1 cellular context compared by ENCODE assay signal in the genomic region with DNA sequence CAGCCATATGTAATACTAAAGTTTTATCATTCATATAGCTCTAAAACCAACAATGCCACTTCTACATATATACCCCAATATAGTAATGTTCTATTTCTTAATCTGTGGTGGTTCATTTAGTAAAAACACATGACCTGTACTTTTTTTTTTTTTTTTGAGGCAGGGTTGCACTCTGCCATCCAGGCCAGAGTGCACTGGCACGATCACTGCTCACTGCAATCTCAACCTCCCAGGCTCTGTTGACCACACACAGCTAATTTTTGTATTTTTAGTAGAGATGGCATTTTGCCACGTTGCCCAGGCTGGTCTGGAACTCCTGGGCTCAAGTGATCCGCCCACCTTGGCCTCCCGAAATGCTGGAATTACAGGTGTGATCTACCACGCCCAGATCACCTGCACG.
A peak's percentile ranks its signal among the peaks of the same experiment; 100 is the strongest.
TF ChIP-seq lines count a peak whose summit lies in the region.

No MANE protein-coding gene starts in this region.

TF ChIP-seq in liver, 16 proteins besides CTCF, POLR2A, EP300 and RAD21:
- TF ChIP-seq, protein P1, sequence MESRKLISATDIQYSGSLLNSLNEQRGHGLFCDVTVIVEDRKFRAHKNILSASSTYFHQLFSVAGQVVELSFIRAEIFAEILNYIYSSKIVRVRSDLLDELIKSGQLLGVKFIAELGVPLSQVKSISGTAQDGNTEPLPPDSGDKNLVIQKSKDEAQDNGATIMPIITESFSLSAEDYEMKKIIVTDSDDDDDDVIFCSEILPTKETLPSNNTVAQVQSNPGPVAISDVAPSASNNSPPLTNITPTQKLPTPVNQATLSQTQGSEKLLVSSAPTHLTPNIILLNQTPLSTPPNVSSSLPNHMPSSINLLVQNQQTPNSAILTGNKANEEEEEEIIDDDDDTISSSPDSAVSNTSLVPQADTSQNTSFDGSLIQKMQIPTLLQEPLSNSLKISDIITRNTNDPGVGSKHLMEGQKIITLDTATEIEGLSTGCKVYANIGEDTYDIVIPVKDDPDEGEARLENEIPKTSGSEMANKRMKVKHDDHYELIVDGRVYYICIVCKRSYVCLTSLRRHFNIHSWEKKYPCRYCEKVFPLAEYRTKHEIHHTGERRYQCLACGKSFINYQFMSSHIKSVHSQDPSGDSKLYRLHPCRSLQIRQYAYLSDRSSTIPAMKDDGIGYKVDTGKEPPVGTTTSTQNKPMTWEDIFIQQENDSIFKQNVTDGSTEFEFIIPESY (IDR thresholded peaks at IDR 0.05), result peak; percentile 14
- peak in 1 of 2 donors; percentile 13 for TF ChIP-seq JUND (IDR thresholded peaks at IDR 0.05)
- peak; percentile 33 to 41 for TF ChIP-seq RXRA (IDR thresholded peaks at IDR 0.05)
- TF ChIP-seq SP1 (IDR thresholded peaks at IDR 0.05), result peak; percentile 36
- peak; percentile 64 to 73 for TF ChIP-seq HNF4A (conservative IDR thresholded peaks at IDR 0.05)
